Comparison of ENCODE assay signal across 23 cellular contexts in genomic region chr10:105062881-105063280, GRCh38.
DNase-seq lines count a peak whose midpoint lies in the region; ATAC-seq, FAIRE-seq and TF ChIP-seq lines count a peak whose summit lies in the region.
"Had no signal": no experiment of that assay in that cellular context is flagged by ENCODE, and none has a peak within 500 bp of the region (broad histone marks: within the 10 kb centered on the region; RNA-seq: fewer than 3 reads in every experiment).

No MANE protein-coding gene starts in this region.

- CTCF ChIA-PET in HEK293T (lab: Yijun Ruan, JAX), result no interaction called here

- no peak for ATAC-seq in GM21515 (IDR thresholded peaks at IDR 0.05; ENCODE audit: unreplicated experiment)
- no peak for ATAC-seq in GM18867 (IDR thresholded peaks at IDR 0.05; ENCODE audit: unreplicated experiment)
- ATAC-seq in GM18520 (IDR thresholded peaks at IDR 0.05; ENCODE audit: unreplicated experiment), result no peak
- ATAC-seq: GM12878 had no signal

- H3K9me3 ChIP-seq in hepatocyte (ENCODE audit: low read depth), result no peaks in the 10 kb centered on the region
- H3K9me3 ChIP-seq in small intestine (ENCODE audit: control insufficient read depth, low read depth), result no peaks in the 10 kb centered on the region
- H3K9me3 ChIP-seq: BE2C; BLaER1 treated with 17β-estradiol and CSF1 and Interleukin-3, amounts not matched to agents 10 nM and 100 nM had no signal

- no peak for FAIRE-seq in small intestine (lab: Jason Lieb, UNC)
- FAIRE-seq: A204.1, D721Med, GM12878, GM19239 had no signal

- H3K79me2 ChIP-seq in hepatocyte, result no peaks in the 10 kb centered on the region

- H3K27me3 ChIP-seq in hepatocyte (peaks cover 5% of the 10 kb centered on the region), small intestine (ENCODE audit: control insufficient read depth in 2 of 2, insufficient read depth in 2 of 2, low read length in 2 of 2) (no peaks in the 10 kb centered on the region)
- H3K27me3 ChIP-seq: BE2C; BLaER1 treated with 17β-estradiol and CSF1 and Interleukin-3, amounts not matched to agents 10 nM and 100 nM had no signal

- no peaks in the 10 kb centered on the region for H4K20me1 ChIP-seq in hepatocyte (ENCODE audit: insufficient read depth, poor library complexity, severe bottlenecking)
- H4K20me1 ChIP-seq: BLaER1 treated with 17β-estradiol and CSF1 and Interleukin-3, amounts not matched to agents 10 nM and 100 nM had no signal

- WGBS in hepatocyte (ENCODE audit: low lambda C conversion rate, missing lambda C conversion rate), result 51% methylated on average over 6 of the region's 6 CpGs
- 10 to 40% (median 26%) methylated on average over 6 of the region's 6 CpGs for WGBS in small intestine, 3 donors

- POLR2A ChIA-PET in HEK293T (lab: Yijun Ruan, JAX), result no interaction called here

- H2AFZ ChIP-seq in hepatocyte, result no peak overlapping the region
- H2AFZ ChIP-seq: GM23338 had no signal

- no peaks in the 10 kb centered on the region for H3K4me1 ChIP-seq in hepatocyte (ENCODE audit: insufficient read depth)
- H3K4me1 ChIP-seq in small intestine (ENCODE audit: control insufficient read depth in 2 of 2, insufficient read depth in 1 of 2, low read depth in 1 of 2, low read length in 1 of 2), result peaks cover 0 to 2% of the 10 kb centered on the region in 2 donors
- H3K4me1 ChIP-seq: BE2C; BLaER1 treated with 17β-estradiol and CSF1 and Interleukin-3, amounts not matched to agents 10 nM and 100 nM had no signal

- H3K36me3 ChIP-seq in hepatocyte (replicated peaks; ENCODE audit: insufficient read depth, low read depth) (no peaks in the 10 kb centered on the region), small intestine (ENCODE audit: control insufficient read depth in 2 of 2, insufficient read depth in 2 of 2, low read length in 2 of 2) (no peaks in the 10 kb centered on the region)
- H3K36me3 ChIP-seq: BE2C; BLaER1 treated with 17β-estradiol and CSF1 and Interleukin-3, amounts not matched to agents 10 nM and 100 nM had no signal

- no peak for TF ChIP-seq CTCF in hepatocyte (IDR thresholded peaks at IDR 0.05; ENCODE audit: poor library complexity)

- DNase-seq in HEK293T (ENCODE audit: extremely low spot score) (no peak), hepatocyte (ENCODE audit: low spot score) (peak; percentile 10), small intestine (peak; percentile 68)
- DNase-seq: ACHN; AML-193; BE2C; CD4-positive, alpha-beta T cell; CD8-positive, alpha-beta memory T cell; DMS 273 treated with DMSO at 0.1 percent for 48 hours; DMS79; EL; GDM1; H9; HFFc6 had no signal

- H3K9me2 ChIP-seq in hepatocyte (replicated peaks; ENCODE audit: insufficient read depth), result no peaks in the 10 kb centered on the region

- H3K4me2 ChIP-seq in hepatocyte, result no peak overlapping the region
- H3K4me2 ChIP-seq: BLaER1 treated with 17β-estradiol and CSF1 and Interleukin-3, amounts not matched to agents 10 nM and 100 nM; GM23338 had no signal

- H3K27ac ChIP-seq in hepatocyte, result no peak overlapping the region
- no peak overlapping the region for H3K27ac ChIP-seq in small intestine (ENCODE audit: low read depth in 1 of 2, low read length in 1 of 2)
- H3K27ac ChIP-seq: BLaER1 treated with 17β-estradiol and CSF1 and Interleukin-3, amounts not matched to agents 10 nM and 100 nM had no signal

- no peak overlapping the region for H3K4me3 ChIP-seq in hepatocyte
- H3K4me3 ChIP-seq in small intestine (ENCODE audit: low read depth in 1 of 2, low read length in 2 of 2), result no peak overlapping the region
- H3K4me3 ChIP-seq: BLaER1 treated with 17β-estradiol and CSF1 and Interleukin-3, amounts not matched to agents 10 nM and 100 nM; GM12878; GM23338 had no signal

TF ChIP-seq in HEK293T, 16 proteins besides CTCF, POLR2A, EP300 and RAD21:
- TF ChIP-seq PKNOX1 (IDR thresholded peaks at IDR 0.05) (0 out of 2 replicates have a peak, but pooled peaks have one; percentile 5), SP1 (IDR thresholded peaks at IDR 0.05) (no peak)
